ENCODE assay signal across 1 cellular context in the genomic region with DNA sequence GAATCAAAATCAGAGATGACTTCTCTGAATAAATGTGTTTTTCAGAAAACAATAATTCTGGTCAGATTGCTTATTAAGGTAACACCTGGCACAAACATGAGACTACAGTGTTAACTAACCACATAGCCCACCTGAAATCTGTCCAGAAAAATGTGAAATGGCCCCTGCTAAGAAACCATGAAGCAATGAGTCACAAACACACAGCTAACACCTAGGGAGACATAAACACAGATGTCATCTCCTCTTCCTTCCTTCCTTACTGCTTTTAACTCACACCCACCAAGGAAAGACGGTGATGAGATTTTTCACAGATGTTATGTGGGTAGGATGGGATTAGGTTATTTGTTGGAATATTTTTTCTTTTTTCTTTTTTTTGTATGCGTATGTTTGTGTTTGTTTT.
TF ChIP-seq lines count a peak whose summit lies in the region.

No MANE protein-coding gene starts in this region.

TF ChIP-seq in GM23338, 12 proteins besides CTCF, POLR2A, EP300 and RAD21 (continued from another document):
- TF ChIP-seq, protein P1, sequence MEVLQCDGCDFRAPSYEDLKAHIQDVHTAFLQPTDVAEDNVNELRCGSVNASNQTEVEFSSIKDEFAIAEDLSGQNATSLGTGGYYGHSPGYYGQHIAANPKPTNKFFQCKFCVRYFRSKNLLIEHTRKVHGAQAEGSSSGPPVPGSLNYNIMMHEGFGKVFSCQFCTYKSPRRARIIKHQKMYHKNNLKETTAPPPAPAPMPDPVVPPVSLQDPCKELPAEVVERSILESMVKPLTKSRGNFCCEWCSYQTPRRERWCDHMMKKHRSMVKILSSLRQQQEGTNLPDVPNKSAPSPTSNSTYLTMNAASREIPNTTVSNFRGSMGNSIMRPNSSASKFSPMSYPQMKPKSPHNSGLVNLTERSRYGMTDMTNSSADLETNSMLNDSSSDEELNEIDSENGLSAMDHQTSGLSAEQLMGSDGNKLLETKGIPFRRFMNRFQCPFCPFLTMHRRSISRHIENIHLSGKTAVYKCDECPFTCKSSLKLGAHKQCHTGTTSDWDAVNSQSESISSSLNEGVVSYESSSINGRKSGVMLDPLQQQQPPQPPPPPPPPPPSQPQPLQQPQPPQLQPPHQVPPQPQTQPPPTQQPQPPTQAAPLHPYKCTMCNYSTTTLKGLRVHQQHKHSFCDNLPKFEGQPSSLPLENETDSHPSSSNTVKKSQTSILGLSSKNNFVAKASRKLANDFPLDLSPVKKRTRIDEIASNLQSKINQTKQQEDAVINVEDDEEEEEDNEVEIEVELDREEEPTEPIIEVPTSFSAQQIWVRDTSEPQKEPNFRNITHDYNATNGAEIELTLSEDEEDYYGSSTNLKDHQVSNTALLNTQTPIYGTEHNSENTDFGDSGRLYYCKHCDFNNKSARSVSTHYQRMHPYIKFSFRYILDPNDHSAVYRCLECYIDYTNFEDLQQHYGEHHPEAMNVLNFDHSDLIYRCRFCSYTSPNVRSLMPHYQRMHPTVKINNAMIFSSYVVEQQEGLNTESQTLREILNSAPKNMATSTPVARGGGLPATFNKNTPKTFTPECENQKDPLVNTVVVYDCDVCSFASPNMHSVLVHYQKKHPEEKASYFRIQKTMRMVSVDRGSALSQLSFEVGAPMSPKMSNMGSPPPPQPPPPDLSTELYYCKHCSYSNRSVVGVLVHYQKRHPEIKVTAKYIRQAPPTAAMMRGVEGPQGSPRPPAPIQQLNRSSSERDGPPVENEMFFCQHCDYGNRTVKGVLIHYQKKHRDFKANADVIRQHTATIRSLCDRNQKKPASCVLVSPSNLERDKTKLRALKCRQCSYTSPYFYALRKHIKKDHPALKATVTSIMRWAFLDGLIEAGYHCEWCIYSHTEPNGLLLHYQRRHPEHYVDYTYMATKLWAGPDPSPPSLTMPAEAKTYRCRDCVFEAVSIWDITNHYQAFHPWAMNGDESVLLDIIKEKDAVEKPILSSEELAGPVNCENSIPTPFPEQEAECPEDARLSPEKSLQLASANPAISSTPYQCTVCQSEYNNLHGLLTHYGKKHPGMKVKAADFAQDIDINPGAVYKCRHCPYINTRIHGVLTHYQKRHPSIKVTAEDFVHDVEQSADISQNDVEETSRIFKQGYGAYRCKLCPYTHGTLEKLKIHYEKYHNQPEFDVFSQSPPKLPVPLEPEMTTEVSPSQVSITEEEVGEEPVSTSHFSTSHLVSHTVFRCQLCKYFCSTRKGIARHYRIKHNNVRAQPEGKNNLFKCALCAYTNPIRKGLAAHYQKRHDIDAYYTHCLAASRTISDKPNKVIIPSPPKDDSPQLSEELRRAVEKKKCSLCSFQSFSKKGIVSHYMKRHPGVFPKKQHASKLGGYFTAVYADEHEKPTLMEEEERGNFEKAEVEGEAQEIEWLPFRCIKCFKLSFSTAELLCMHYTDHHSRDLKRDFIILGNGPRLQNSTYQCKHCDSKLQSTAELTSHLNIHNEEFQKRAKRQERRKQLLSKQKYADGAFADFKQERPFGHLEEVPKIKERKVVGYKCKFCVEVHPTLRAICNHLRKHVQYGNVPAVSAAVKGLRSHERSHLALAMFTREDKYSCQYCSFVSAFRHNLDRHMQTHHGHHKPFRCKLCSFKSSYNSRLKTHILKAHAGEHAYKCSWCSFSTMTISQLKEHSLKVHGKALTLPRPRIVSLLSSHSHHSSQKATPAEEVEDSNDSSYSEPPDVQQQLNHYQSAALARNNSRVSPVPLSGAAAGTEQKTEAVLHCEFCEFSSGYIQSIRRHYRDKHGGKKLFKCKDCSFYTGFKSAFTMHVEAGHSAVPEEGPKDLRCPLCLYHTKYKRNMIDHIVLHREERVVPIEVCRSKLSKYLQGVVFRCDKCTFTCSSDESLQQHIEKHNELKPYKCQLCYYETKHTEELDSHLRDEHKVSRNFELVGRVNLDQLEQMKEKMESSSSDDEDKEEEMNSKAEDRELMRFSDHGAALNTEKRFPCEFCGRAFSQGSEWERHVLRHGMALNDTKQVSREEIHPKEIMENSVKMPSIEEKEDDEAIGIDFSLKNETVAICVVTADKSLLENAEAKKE (CRISPR knock-in tag; IDR thresholded peaks at IDR 0.05), result no peak
- TF ChIP-seq CREB1 (CRISPR knock-in tag; IDR thresholded peaks at IDR 0.05; ENCODE audit: low read depth) (no peak), JUNB (IDR thresholded peaks at IDR 0.05; ENCODE audit: unreplicated experiment) (no peak), EZH2phosphoT487 (IDR thresholded peaks at IDR 0.05; ENCODE audit: unreplicated experiment) (no peak), NANOG (IDR thresholded peaks at IDR 0.05; ENCODE audit: borderline replicate concordance) (no peak), POLR2AphosphoS5 (IDR thresholded peaks at IDR 0.05; ENCODE audit: low read depth) (no peak), STAT1 (IDR thresholded peaks at IDR 0.05; ENCODE audit: unreplicated experiment) (no peak)
- TF ChIP-seq, protein P2, sequence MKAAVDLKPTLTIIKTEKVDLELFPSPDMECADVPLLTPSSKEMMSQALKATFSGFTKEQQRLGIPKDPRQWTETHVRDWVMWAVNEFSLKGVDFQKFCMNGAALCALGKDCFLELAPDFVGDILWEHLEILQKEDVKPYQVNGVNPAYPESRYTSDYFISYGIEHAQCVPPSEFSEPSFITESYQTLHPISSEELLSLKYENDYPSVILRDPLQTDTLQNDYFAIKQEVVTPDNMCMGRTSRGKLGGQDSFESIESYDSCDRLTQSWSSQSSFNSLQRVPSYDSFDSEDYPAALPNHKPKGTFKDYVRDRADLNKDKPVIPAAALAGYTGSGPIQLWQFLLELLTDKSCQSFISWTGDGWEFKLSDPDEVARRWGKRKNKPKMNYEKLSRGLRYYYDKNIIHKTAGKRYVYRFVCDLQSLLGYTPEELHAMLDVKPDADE (IDR thresholded peaks at IDR 0.05), result no peak
